Comparison of ENCODE assay signal across 23 cellular contexts in genomic region chr15:56600380-56600779, GRCh38.
"Had no signal": no experiment of that assay in that cellular context is flagged by ENCODE, and none has a peak within 500 bp of the region (broad histone marks: within the 10 kb centered on the region; RNA-seq: fewer than 3 reads in every experiment).

No MANE protein-coding gene starts in this region.

- ATAC-seq: foreskin keratinocyte; heart right ventricle; left lobe of liver; natural killer cell; right lobe of liver; stimulated activated effector memory CD8-positive, alpha-beta T cell treated with anti-CD3 and anti-CD28 coated beads, Interleukin-12 subunit alpha, Interleukin-12 subunit beta, amount 100 ng/mL, for 72 hours had no signal

- FAIRE-seq: endothelial cell of umbilical vein, keratinocyte had no signal

- H3K27ac ChIP-seq: esophagus muscularis mucosa, foreskin keratinocyte, heart right ventricle, neutrophil, parathyroid adenoma, right lobe of liver, stomach, thyroid gland, vagina had no signal

- H3K4me3 ChIP-seq: esophagus muscularis mucosa, heart right ventricle, lung, right lobe of liver, stomach, thyroid gland, vagina had no signal

- H3K79me2 ChIP-seq: parathyroid adenoma had no signal

- H2AFZ ChIP-seq: parathyroid adenoma had no signal

- H3K4me1 ChIP-seq: esophagus muscularis mucosa, heart right ventricle, parathyroid adenoma, right lobe of liver, stomach, thyroid gland, vagina had no signal

- H3K9me3 ChIP-seq: thyroid gland had no signal

- H3K27me3 ChIP-seq: esophagus muscularis mucosa, foreskin keratinocyte, heart right ventricle, neutrophil, right lobe of liver, stomach, thyroid gland, vagina had no signal

- DNase-seq: effector CD8-positive, alpha-beta T cell; endodermal cell; foreskin keratinocyte; glutamatergic neuron; heart right ventricle; hypothalamus; natural killer cell; right lobe of liver; stimulated activated CD4-positive, alpha-beta T cell treated with anti-CD3 and anti-CD28 coated beads, Interleukin-2, amount 100 ng/mL, for 24 hours; stimulated activated CD4-positive, alpha-beta T cell treated with anti-CD3 and anti-CD28 coated beads, Interleukin-4, amount 100 ng/mL, for 24 hours; stimulated activated naive CD4-positive, alpha-beta T cell treated with Interleukin-2 at 50 U/mL for 16 hours; stomach; thyroid gland; trophoblast cell had no signal

- H3K36me3 ChIP-seq: esophagus muscularis mucosa, heart right ventricle, neutrophil, right lobe of liver, stomach, thyroid gland, vagina had no signal

- H3K9ac ChIP-seq: parathyroid adenoma had no signal
